ENCODE assay signal across 17 cellular contexts in the genomic region with DNA sequence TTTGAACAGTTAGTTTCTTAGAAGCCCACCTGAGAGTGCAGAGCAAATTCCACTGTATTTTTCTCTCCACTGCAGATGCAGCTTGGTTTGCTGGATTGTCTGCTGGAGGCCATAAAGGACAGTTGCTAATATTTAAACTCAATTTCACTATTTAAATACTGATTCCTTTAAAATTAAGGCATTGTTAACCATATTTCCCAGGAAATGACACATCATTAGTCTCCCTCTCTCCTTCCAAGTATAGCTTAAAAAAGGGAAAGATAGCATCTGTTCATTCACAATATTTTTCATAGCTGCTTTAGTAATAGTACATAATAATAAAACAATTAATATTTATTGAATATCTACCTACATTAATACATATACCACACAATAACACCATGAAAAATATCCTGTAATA.
DNase-seq lines count a peak whose midpoint lies in the region; ATAC-seq and TF ChIP-seq lines count a peak whose summit lies in the region.
"Had no signal": no experiment of that assay in that cellular context is flagged by ENCODE, and none has a peak within 500 bp of the region (broad histone marks: within the 10 kb centered on the region; RNA-seq: fewer than 3 reads in every experiment).

No MANE protein-coding gene starts in this region.

- peak overlapping the region; percentile 15 for H2AFZ ChIP-seq in ACC112 (ENCODE audit: low read length, unreplicated experiment)

- H3K36me3 ChIP-seq in ACC112 (ENCODE audit: insufficient read depth, low read length), result peaks cover 11% of the 10 kb centered on the region; the same call in 1 of the 2 replicates
- H3K36me3 ChIP-seq: BLaER1, SJSA1 had no signal

- DNase-seq in HCEC 1CT (peak; percentile 40), RKO (ENCODE audit: low spot score) (peak; percentile 85), foreskin keratinocyte (no peak), NCI-H1092 treated with DMSO at 0.1 percent for 48 hours (lab: John Stamatoyannopoulos, UW) (no peak)
- DNase-seq in activated CD4-positive, CD25-positive, alpha-beta regulatory T cell treated with anti-CD3 and anti-CD28 coated beads, Interleukin-2, amount 50 U/mL, for 72 hours, result no peak
- DNase-seq: CD4-positive, alpha-beta memory T cell; H7; NCI-H1105 treated with DMSO at 0.1 percent for 48 hours; NCI-H1694; NCI-H2081 treated with DMSO at 0.1 percent for 48 hours; NCI-H510A; NCI-H774 had no signal

- H3K4me3 ChIP-seq in ACC112 (ENCODE audit: low read depth, low read length), result no peak overlapping the region
- H3K4me3 ChIP-seq: BLaER1, SJSA1 had no signal

- no peak for TF ChIP-seq CTCF in foreskin keratinocyte (conservative IDR thresholded peaks at IDR 0.05)

- H3K4me1 ChIP-seq in ACC112 (ENCODE audit: control insufficient read depth, insufficient read depth, low read length, unreplicated experiment) (peaks cover 17% of the 10 kb centered on the region), foreskin keratinocyte (peaks cover 11% of the 10 kb centered on the region)
- H3K4me1 ChIP-seq: BLaER1, SJSA1 had no signal

- H3K79me2 ChIP-seq in ACC112 (ENCODE audit: control insufficient read depth, insufficient read depth, low read length, unreplicated experiment), result no peaks in the 10 kb centered on the region

- H3K27me3 ChIP-seq in ACC112 (ENCODE audit: insufficient read depth, low read length), result no peaks in the 10 kb centered on the region
- no peaks in the 10 kb centered on the region for H3K27me3 ChIP-seq in foreskin keratinocyte
- H3K27me3 ChIP-seq: BLaER1, SJSA1 had no signal

- H3K27ac ChIP-seq in ACC112 (ENCODE audit: low read depth, low read length) (no peak overlapping the region), foreskin keratinocyte (no peak overlapping the region)
- H3K27ac ChIP-seq: BLaER1, SJSA1 had no signal

- ATAC-seq in foreskin keratinocyte (peak; percentile 53), HG03175 (IDR thresholded peaks at IDR 0.05; ENCODE audit: unreplicated experiment) (no peak), GM21786 (IDR thresholded peaks at IDR 0.05; ENCODE audit: unreplicated experiment) (no peak)

Comparison
In these comparisons a context has a peak if more than half of its experiments do, and no peak if none do; other contexts are left out.
1. DNase-seq: peak in HCEC 1CT (single experiment) and RKO (single experiment); none in foreskin keratinocyte (0 of 2), NCI-H1092 treated with DMSO at 0.1 percent for 48 hours (single experiment) and activated CD4-positive, CD25-positive, alpha-beta regulatory T cell treated with anti-CD3 and anti-CD28 coated beads, Interleukin-2, amount 50 U/mL, for 72 hours (single experiment).